ENCODE assay signal across 30 cellular contexts in the genomic region with DNA sequence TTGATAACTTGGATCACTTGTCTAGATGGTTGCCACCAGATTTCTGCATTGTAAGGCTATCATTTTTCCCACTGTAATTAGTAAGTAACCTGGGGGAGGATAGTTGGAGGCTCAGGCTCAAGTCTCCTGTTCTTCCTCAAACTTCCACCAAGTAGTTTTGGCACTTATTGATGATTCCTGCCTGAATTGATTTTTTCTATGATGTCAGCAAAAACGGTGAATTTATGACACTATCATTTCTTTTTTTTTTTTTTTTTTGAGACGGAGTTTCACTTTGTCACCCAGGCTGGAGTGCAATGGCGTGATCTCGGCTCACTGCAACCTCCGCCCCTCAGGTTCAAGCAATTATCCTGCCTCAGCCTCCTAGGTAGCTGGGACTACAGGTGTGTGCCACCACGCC. TPM values are rescaled to one million over a fixed set of nuclear protein-coding genes. Genes with fewer than 3 reads are reported as not detected.
DNase-seq lines count a peak whose midpoint lies in the region; ATAC-seq and TF ChIP-seq lines count a peak whose summit lies in the region.
"Had no signal": no experiment of that assay in that cellular context is flagged by ENCODE, and none has a peak within 500 bp of the region (broad histone marks: within the 10 kb centered on the region; RNA-seq: fewer than 3 reads in every experiment).

No MANE protein-coding gene starts in this region.

- no peaks in the 10 kb centered on the region for H3K27me3 ChIP-seq in CD4-positive, alpha-beta T cell (ENCODE audit: control insufficient read depth, insufficient read depth, low read length)
- H3K27me3 ChIP-seq: adrenal gland, pancreas had no signal

- H3K9me3 Mint-ChIP-seq in activated CD4-positive, alpha-beta T cell treated with anti-CD3 and anti-CD28 coated beads, Interleukin-2, amount 10 ng/mL, durations not matched to agents 7 days and 5 days, result peaks cover 10% of the 10 kb centered on the region
- peaks cover 6% of the 10 kb centered on the region for H3K9me3 Mint-ChIP-seq in CD4-positive, alpha-beta T cell
- no peaks in the 10 kb centered on the region for H3K9me3 Mint-ChIP-seq in T-cell
- H3K9me3 Mint-ChIP-seq in effector memory CD8-positive, alpha-beta T cell, result no peaks in the 10 kb centered on the region
- H3K9me3 Mint-ChIP-seq in MCF 10A (ENCODE audit: unreplicated experiment), result peaks cover 9% of the 10 kb centered on the region
- H3K9me3 Mint-ChIP-seq: CD8-positive, alpha-beta memory T cell had no signal

- no peak overlapping the region for H3K4me3 Mint-ChIP-seq in activated CD4-positive, alpha-beta T cell treated with anti-CD3 and anti-CD28 coated beads, Interleukin-2, amount 10 ng/mL, durations not matched to agents 7 days and 5 days
- no peak overlapping the region for H3K4me3 Mint-ChIP-seq in CD4-positive, alpha-beta T cell
- H3K4me3 Mint-ChIP-seq in T-cell (peak overlapping the region in 1 of 3 donors; percentile 79), MCF 10A (ENCODE audit: unreplicated experiment) (no peak overlapping the region)
- no peak overlapping the region for H3K4me3 Mint-ChIP-seq in effector memory CD8-positive, alpha-beta T cell
- H3K4me3 Mint-ChIP-seq: brain, H9, IgD-negative memory B cell had no signal

- no peak for ATAC-seq in CD4-positive, alpha-beta T cell (ENCODE audit: poor library complexity)
- ATAC-seq in T-cell (replicated peaks in 1 of 4), result no peak
- ATAC-seq in effector memory CD8-positive, alpha-beta T cell (replicated peaks), result no peak
- ATAC-seq in GM19328 (IDR thresholded peaks at IDR 0.05; ENCODE audit: unreplicated experiment), result no peak
- ATAC-seq: pancreas had no signal

- CTCF ChIA-PET in activated CD4-positive, alpha-beta T cell treated with anti-CD3 and anti-CD28 coated beads, Interleukin-2, amount 10 ng/mL, durations not matched to agents 7 days and 5 days (lab: Charles Lee), result interaction anchor here (1.1 to 1.5 kb wide), 2 partner anchors 89 to 105 kb away, joined by 3 to 4 read pairs; no protein-coding TSS in a partner anchor
- CTCF ChIA-PET in CD4-positive, alpha-beta T cell (lab: Charles Lee), result no interaction called here
- CTCF ChIA-PET in T-cell (lab: Charles Lee) (no interaction called here), MCF 10A (lab: Yijun Ruan, JAX) (interaction anchor here (0.9 to 2.1 kb wide), 3 partner anchors 11 to 504 kb away, joined by 3 to 11 read pairs (median 3); no protein-coding TSS in a partner anchor)

- POLR2A ChIA-PET in activated CD4-positive, alpha-beta T cell treated with anti-CD3 and anti-CD28 coated beads, Interleukin-2, amount 10 ng/mL, durations not matched to agents 7 days and 5 days (lab: Charles Lee), result no interaction called here
- POLR2A ChIA-PET in CD4-positive, alpha-beta T cell (lab: Charles Lee), result interaction anchor here (0.9 to 20.8 kb wide), 5 partner anchors 9 to 100 kb away, joined by 3 to 1205 read pairs (median 31); a partner anchor contains a TSS
- POLR2A ChIA-PET in T-cell (lab: Charles Lee) (interaction anchor here in 1 of 2 donors (0.6 kb wide), 1 partner anchor 11 kb away, joined by 3 read pairs; no protein-coding TSS in a partner anchor), MCF 10A (lab: Yijun Ruan, JAX) (interaction anchor here (3.0 kb wide), 1 partner anchor 14 kb away, joined by 7 read pairs; no protein-coding TSS in a partner anchor)

- no peaks in the 10 kb centered on the region for H3K9me3 ChIP-seq in CD4-positive, alpha-beta T cell (ENCODE audit: control insufficient read depth, low read length)
- H3K9me3 ChIP-seq: adrenal gland, left ventricle myocardium inferior, pancreas had no signal

- H3K27ac ChIP-seq in CD4-positive, alpha-beta T cell (ENCODE audit: low read depth, low read length), result no peak overlapping the region
- H3K27ac ChIP-seq: adrenal gland, left ventricle myocardium inferior had no signal

- no TSS peak for BruUV-seq in MCF 10A (replicated peaks; lab: Mats Ljungman, UMichigan)

- no peak for DNase-seq in activated CD4-positive, alpha-beta T cell treated with anti-CD3 and anti-CD28 coated beads, Interleukin-2, amount 10 ng/mL, durations not matched to agents 7 days and 5 days
- no peak for DNase-seq in activated CD4-positive, alpha-beta T cell treated with anti-CD3 and anti-CD28 coated beads for 1 hour
- no peak for DNase-seq in CD4-positive, alpha-beta T cell
- no peak for DNase-seq in T-cell
- no peak for DNase-seq in effector memory CD8-positive, alpha-beta T cell
- DNase-seq in SKM-1 treated with dmso at 0.1 percent for 144 hours (lab: John Stamatoyannopoulos, UW; ENCODE audit: unreplicated experiment), result no peak
- DNase-seq in MCF 10A (ENCODE audit: unreplicated experiment), result no peak
- DNase-seq: adrenal gland; CD8-positive, alpha-beta memory T cell; H9; islet precursor cell; left ventricle myocardium inferior; midbrain; NCI-H1105; NCI-H187 treated with DMSO at 0.1 percent for 48 hours; NCI-H526; NK-92 treated with Interleukin-12 subunit alpha and Interleukin-12 subunit beta, amount 100 ng/mL, for 24 hours; pancreas; retina; SHP77 treated with DMSO at 0.1 percent for 48 hours; stimulated activated CD4-positive, alpha-beta T cell treated with anti-CD3 and anti-CD28 coated beads, Interleukin-1b, Interleukin-23, amount 100 ng/mL, for 48 hours; stimulated activated CD8-positive, alpha-beta memory T cell treated with anti-CD3 and anti-CD28 coated beads, Interleukin-4, amount 100 ng/mL, for 48 hours; substantia nigra had no signal

- TF ChIP-seq CTCF in CD4-positive, alpha-beta T cell (IDR thresholded peaks at IDR 0.05), result no peak
- no peak for TF ChIP-seq CTCF in MCF 10A (IDR thresholded peaks at IDR 0.05; ENCODE audit: unreplicated experiment)

- H3K36me3 Mint-ChIP-seq in activated CD4-positive, alpha-beta T cell treated with anti-CD3 and anti-CD28 coated beads, Interleukin-2, amount 10 ng/mL, durations not matched to agents 7 days and 5 days (ENCODE audit: low read depth), result peaks cover 17% of the 10 kb centered on the region
- peaks cover 11% of the 10 kb centered on the region for H3K36me3 Mint-ChIP-seq in CD4-positive, alpha-beta T cell (ENCODE audit: low read depth)
- H3K36me3 Mint-ChIP-seq in T-cell, result no peaks in the 10 kb centered on the region
- H3K36me3 Mint-ChIP-seq in effector memory CD8-positive, alpha-beta T cell (ENCODE audit: insufficient read depth), result peaks cover 5% of the 10 kb centered on the region
- H3K36me3 Mint-ChIP-seq in MCF 10A (ENCODE audit: insufficient read depth, unreplicated experiment), result no peaks in the 10 kb centered on the region
- H3K36me3 Mint-ChIP-seq: type B pancreatic cell had no signal

- H3K27ac Mint-ChIP-seq in activated CD4-positive, alpha-beta T cell treated with anti-CD3 and anti-CD28 coated beads, Interleukin-2, amount 10 ng/mL, durations not matched to agents 7 days and 5 days, result peak overlapping the region; percentile 99
- H3K27ac Mint-ChIP-seq in CD4-positive, alpha-beta T cell, result peak overlapping the region; percentile 95
- H3K27ac Mint-ChIP-seq in T-cell, result peak overlapping the region; percentile 93 to 99
- peak overlapping the region; percentile 80 to 93 for H3K27ac Mint-ChIP-seq in effector memory CD8-positive, alpha-beta T cell
- H3K27ac Mint-ChIP-seq in MCF 10A (ENCODE audit: low read depth, unreplicated experiment), result no peak overlapping the region
- H3K27ac Mint-ChIP-seq: type B pancreatic cell had no signal

- no peaks in the 10 kb centered on the region for H3K27me3 Mint-ChIP-seq in activated CD4-positive, alpha-beta T cell treated with anti-CD3 and anti-CD28 coated beads, Interleukin-2, amount 10 ng/mL, durations not matched to agents 7 days and 5 days
- no peaks in the 10 kb centered on the region for H3K27me3 Mint-ChIP-seq in CD4-positive, alpha-beta T cell
- H3K27me3 Mint-ChIP-seq in T-cell, result peaks cover 0 to 18% of the 10 kb centered on the region in 2 donors
- H3K27me3 Mint-ChIP-seq in effector memory CD8-positive, alpha-beta T cell, result no peaks in the 10 kb centered on the region
- peaks cover 13% of the 10 kb centered on the region for H3K27me3 Mint-ChIP-seq in MCF 10A (ENCODE audit: insufficient read depth, unreplicated experiment)
- H3K27me3 Mint-ChIP-seq: brain, type B pancreatic cell had no signal

- intact Hi-C loops in CD4-positive, alpha-beta T cell (cut with DNase I, micrococcal nuclease), result no loop called here
- intact Hi-C loops in MCF 10A (cut with micrococcal nuclease), result no loop called here

- H3K4me1 Mint-ChIP-seq in activated CD4-positive, alpha-beta T cell treated with anti-CD3 and anti-CD28 coated beads, Interleukin-2, amount 10 ng/mL, durations not matched to agents 7 days and 5 days, result peaks cover 66% of the 10 kb centered on the region
- peaks cover 68% of the 10 kb centered on the region for H3K4me1 Mint-ChIP-seq in CD4-positive, alpha-beta T cell (ENCODE audit: low read depth)
- H3K4me1 Mint-ChIP-seq in T-cell, result peaks cover 65 to 72% (median 71%) of the 10 kb centered on the region in 3 donors
- peaks cover 27 to 44% of the 10 kb centered on the region in 2 donors for H3K4me1 Mint-ChIP-seq in effector memory CD8-positive, alpha-beta T cell (ENCODE audit: low read depth in 2 of 2)
- H3K4me1 Mint-ChIP-seq in MCF 10A (ENCODE audit: insufficient read depth, unreplicated experiment), result peaks cover 32% of the 10 kb centered on the region

RNA-seq across cellular contexts. Expression of a gene that starts 12.4 kb away (rescaled TPM):
- total RNA-seq in activated CD4-positive, alpha-beta T cell treated with anti-CD3 and anti-CD28 coated beads, Interleukin-2, amount 10 ng/mL, durations not matched to agents 7 days and 5 days, result 1,000 to 10,000 TPM; 9,113 to 9,418 TPM
- total RNA-seq in CD4-positive, alpha-beta T cell, result 1,000 to 10,000 TPM; 2,621 to 2,738 TPM
- total RNA-seq in T-cell (1,000 to 10,000 TPM; 5,030 to 6,201 (median 5,880) TPM), MCF 10A (2022) (801 and 901 TPM in 2 replicates)

RNA-seq across cellular contexts. Expression of a gene that starts 57.1 kb away (rescaled TPM):
- total RNA-seq in activated CD4-positive, alpha-beta T cell treated with anti-CD3 and anti-CD28 coated beads, Interleukin-2, amount 10 ng/mL, durations not matched to agents 7 days and 5 days, result not detected
- total RNA-seq in CD4-positive, alpha-beta T cell, result not detected
- not detected for total RNA-seq in T-cell
- total RNA-seq in MCF 10A (2022), result not detected in 2 replicates
- total RNA-seq: CD8-positive, alpha-beta memory T cell; cerebellum; glomerular endothelial cell; H9; left ventricle myocardium inferior; pancreas; smooth muscle cell had no signal

Comparison
In these comparisons a context has a peak if more than half of its experiments do, and no peak if none do; other contexts are left out.
1. CTCF ChIA-PET loops: an anchor here in activated CD4-positive, alpha-beta T cell treated with anti-CD3 and anti-CD28 coated beads, Interleukin-2, amount 10 ng/mL, durations not matched to agents 7 days and 5 days (1.1 to 1.5 kb wide) and MCF 10A (0.9 to 2.1 kb wide); none called in CD4-positive, alpha-beta T cell and T-cell.